ENCODE assay signal across 18 cellular contexts in the genomic region with DNA sequence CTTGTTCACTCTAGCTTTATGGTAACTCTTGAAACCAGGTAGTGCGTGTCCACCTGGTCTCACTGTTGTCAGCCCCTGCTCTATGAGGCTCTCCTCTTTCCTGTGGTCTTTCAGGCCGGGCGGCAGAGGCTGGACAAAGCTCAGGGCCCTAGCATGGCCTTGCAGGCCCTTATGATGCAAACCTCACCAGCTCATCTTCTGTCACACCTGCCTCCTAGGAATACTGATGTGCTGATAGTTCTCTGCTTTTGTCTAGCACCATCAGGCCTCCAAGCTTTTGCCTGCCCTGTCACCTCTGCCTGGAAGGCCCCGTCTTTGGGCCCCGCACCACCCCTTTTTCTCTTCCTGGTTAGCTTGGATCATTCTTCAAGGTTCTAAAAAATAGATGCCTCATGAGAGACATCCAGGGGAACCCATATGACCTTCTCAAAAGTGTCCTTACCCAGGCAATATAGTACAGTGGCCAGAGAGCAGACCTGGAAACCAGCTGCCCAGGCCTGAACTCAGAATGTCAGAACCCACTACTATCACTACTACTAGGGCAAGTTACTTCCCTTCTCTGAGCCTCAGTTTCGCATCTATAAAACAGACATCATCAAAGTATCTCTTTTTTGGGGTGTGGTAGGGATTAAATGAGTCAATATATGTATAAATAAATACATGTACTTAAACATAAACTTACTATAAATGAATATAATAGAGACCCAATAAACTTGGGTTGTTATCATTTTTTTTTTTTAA.
DNase-seq lines count a peak whose midpoint lies in the region; ATAC-seq, FAIRE-seq and TF ChIP-seq lines count a peak whose summit lies in the region.
"Had no signal": no experiment of that assay in that cellular context is flagged by ENCODE, and none has a peak within 500 bp of the region (broad histone marks: within the 10 kb centered on the region; RNA-seq: fewer than 3 reads in every experiment).

No MANE protein-coding gene starts in this region.

- no peak for TF ChIP-seq POLR2A in GM12891 (IDR thresholded peaks at IDR 0.05; ENCODE audit: low read depth, low read length)

- DNase-seq in activated CD8-positive, alpha-beta T cell treated with anti-CD3 and anti-CD28 coated beads for 36 hours: no peak
- no peak for DNase-seq in activated CD8-positive, alpha-beta T cell treated with anti-CD3 and anti-CD28 coated beads, Interleukin-2, amount 10 ng/mL, durations not matched to agents 7 days and 5 days
- DNase-seq in activated B cell treated with CpG ODN at 0.5 μM for 24 hours (no peak), nephron progenitor cell (no peak), LoVo (ENCODE audit: low spot score) (no peak), A172 (ENCODE audit: low spot score) (no peak), GM12891 (ENCODE audit: insufficient read length, low spot score) (no peak)
- no peak for DNase-seq in stimulated activated naive B cell treated with anti-CD40 and anti-IgM and Interleukin-4, amounts not matched to agents 10 μg/mL and 1 μg/mL and 100 μg/mL, for 72 hours
- DNase-seq: Caco-2, GDM1, H9, Kasumi-1, NCI-H1092 treated with DMSO at 0.1 percent for 48 hours, NCI-H2081 treated with DMSO at 0.1 percent for 48 hours, NCI-H510A, NCI-H774, SHP77 had no signal

- no peaks in the 10 kb centered on the region for H3K36me3 Mint-ChIP-seq in activated CD8-positive, alpha-beta T cell treated with anti-CD3 and anti-CD28 coated beads for 36 hours (ENCODE audit: low read depth)
- H3K36me3 Mint-ChIP-seq in activated CD8-positive, alpha-beta T cell treated with anti-CD3 and anti-CD28 coated beads, Interleukin-2, amount 10 ng/mL, durations not matched to agents 7 days and 5 days (ENCODE audit: low read depth): no peaks in the 10 kb centered on the region
- H3K36me3 Mint-ChIP-seq in activated B cell treated with CpG ODN at 0.5 μM for 24 hours (ENCODE audit: low read depth): no peaks in the 10 kb centered on the region
- H3K36me3 Mint-ChIP-seq in nephron progenitor cell (ENCODE audit: low read depth): peaks cover 18% of the 10 kb centered on the region
- peaks cover 0 to 2% of the 10 kb centered on the region in 2 donors for H3K36me3 Mint-ChIP-seq in stimulated activated naive B cell treated with anti-CD40 and anti-IgM and Interleukin-4, amounts not matched to agents 10 μg/mL and 1 μg/mL and 100 μg/mL, for 72 hours

- H3K4me3 Mint-ChIP-seq in activated CD8-positive, alpha-beta T cell treated with anti-CD3 and anti-CD28 coated beads for 36 hours: no peak overlapping the region
- H3K4me3 Mint-ChIP-seq in activated CD8-positive, alpha-beta T cell treated with anti-CD3 and anti-CD28 coated beads, Interleukin-2, amount 10 ng/mL, durations not matched to agents 7 days and 5 days: no peak overlapping the region
- no peak overlapping the region for H3K4me3 Mint-ChIP-seq in activated B cell treated with CpG ODN at 0.5 μM for 24 hours
- no peak overlapping the region for H3K4me3 Mint-ChIP-seq in nephron progenitor cell
- H3K4me3 Mint-ChIP-seq in stimulated activated naive B cell treated with anti-CD40 and anti-IgM and Interleukin-4, amounts not matched to agents 10 μg/mL and 1 μg/mL and 100 μg/mL, for 72 hours: no peak overlapping the region
- H3K4me3 Mint-ChIP-seq: H9 had no signal

- H3K4me1 Mint-ChIP-seq in activated CD8-positive, alpha-beta T cell treated with anti-CD3 and anti-CD28 coated beads for 36 hours (ENCODE audit: low read depth): peaks cover 11% of the 10 kb centered on the region
- peaks cover 1% of the 10 kb centered on the region for H3K4me1 Mint-ChIP-seq in activated CD8-positive, alpha-beta T cell treated with anti-CD3 and anti-CD28 coated beads, Interleukin-2, amount 10 ng/mL, durations not matched to agents 7 days and 5 days (ENCODE audit: low read depth)
- H3K4me1 Mint-ChIP-seq in activated B cell treated with CpG ODN at 0.5 μM for 24 hours (peaks cover 14% of the 10 kb centered on the region), nephron progenitor cell (peaks cover 25% of the 10 kb centered on the region)
- H3K4me1 Mint-ChIP-seq in stimulated activated naive B cell treated with anti-CD40 and anti-IgM and Interleukin-4, amounts not matched to agents 10 μg/mL and 1 μg/mL and 100 μg/mL, for 72 hours: peaks cover 16 to 34% of the 10 kb centered on the region in 2 donors

- peak overlapping the region; percentile 21 for H3K27ac Mint-ChIP-seq in activated CD8-positive, alpha-beta T cell treated with anti-CD3 and anti-CD28 coated beads for 36 hours
- H3K27ac Mint-ChIP-seq in activated CD8-positive, alpha-beta T cell treated with anti-CD3 and anti-CD28 coated beads, Interleukin-2, amount 10 ng/mL, durations not matched to agents 7 days and 5 days: no peak overlapping the region
- H3K27ac Mint-ChIP-seq in activated B cell treated with CpG ODN at 0.5 μM for 24 hours (peak overlapping the region; percentile 18), nephron progenitor cell (peak overlapping the region; percentile 18)
- H3K27ac Mint-ChIP-seq in stimulated activated naive B cell treated with anti-CD40 and anti-IgM and Interleukin-4, amounts not matched to agents 10 μg/mL and 1 μg/mL and 100 μg/mL, for 72 hours: no peak overlapping the region
- H3K27ac Mint-ChIP-seq: H9 had no signal

- no peak for FAIRE-seq in GM12891 (lab: Jason Lieb, UNC)
- FAIRE-seq: RCC 7860 had no signal

- POLR2A ChIA-PET in activated CD8-positive, alpha-beta T cell treated with anti-CD3 and anti-CD28 coated beads for 36 hours (lab: Charles Lee): interaction anchor here (0.5 to 0.6 kb wide), 2 partner anchors 8 to 34 kb away, joined by 3 read pairs; no protein-coding TSS in a partner anchor
- POLR2A ChIA-PET in activated CD8-positive, alpha-beta T cell treated with anti-CD3 and anti-CD28 coated beads, Interleukin-2, amount 10 ng/mL, durations not matched to agents 7 days and 5 days (lab: Charles Lee): interaction anchor here (0.8 to 1.5 kb wide), 2 partner anchors 17 to 81 kb away, joined by 3 to 5 read pairs; no protein-coding TSS in a partner anchor
- POLR2A ChIA-PET in activated B cell treated with CpG ODN at 0.5 μM for 24 hours (lab: Charles Lee): interaction anchor here (1.1 kb wide), 1 partner anchor 13 kb away, joined by 8 read pairs; no protein-coding TSS in a partner anchor

- H3K27me3 Mint-ChIP-seq in activated CD8-positive, alpha-beta T cell treated with anti-CD3 and anti-CD28 coated beads for 36 hours: no peaks in the 10 kb centered on the region
- peaks cover 3% of the 10 kb centered on the region for H3K27me3 Mint-ChIP-seq in activated CD8-positive, alpha-beta T cell treated with anti-CD3 and anti-CD28 coated beads, Interleukin-2, amount 10 ng/mL, durations not matched to agents 7 days and 5 days (ENCODE audit: low read depth)
- H3K27me3 Mint-ChIP-seq in activated B cell treated with CpG ODN at 0.5 μM for 24 hours (no peaks in the 10 kb centered on the region), nephron progenitor cell (ENCODE audit: low read depth, poor library complexity) (no peaks in the 10 kb centered on the region)
- no peaks in the 10 kb centered on the region for H3K27me3 Mint-ChIP-seq in stimulated activated naive B cell treated with anti-CD40 and anti-IgM and Interleukin-4, amounts not matched to agents 10 μg/mL and 1 μg/mL and 100 μg/mL, for 72 hours

- CTCF ChIA-PET in activated CD8-positive, alpha-beta T cell treated with anti-CD3 and anti-CD28 coated beads for 36 hours (lab: Charles Lee): interaction anchor here (1.2 to 1.4 kb wide), 2 partner anchors 9 to 19 kb away, joined by 3 to 4 read pairs; no protein-coding TSS in a partner anchor
- CTCF ChIA-PET in activated CD8-positive, alpha-beta T cell treated with anti-CD3 and anti-CD28 coated beads, Interleukin-2, amount 10 ng/mL, durations not matched to agents 7 days and 5 days (lab: Charles Lee): no interaction called here
- CTCF ChIA-PET in activated B cell treated with CpG ODN at 0.5 μM for 24 hours (lab: Charles Lee): no interaction called here

- TF ChIP-seq CTCF in activated CD8-positive, alpha-beta T cell treated with anti-CD3 and anti-CD28 coated beads for 36 hours (IDR thresholded peaks at IDR 0.05): no peak
- TF ChIP-seq CTCF in activated B cell treated with CpG ODN at 0.5 μM for 24 hours (IDR thresholded peaks at IDR 0.05) (no peak), nephron progenitor cell (IDR thresholded peaks at IDR 0.05) (no peak)

- no peak for ATAC-seq in activated CD8-positive, alpha-beta T cell treated with anti-CD3 and anti-CD28 coated beads for 36 hours
- ATAC-seq in activated CD8-positive, alpha-beta T cell treated with anti-CD3 and anti-CD28 coated beads, Interleukin-2, amount 10 ng/mL, durations not matched to agents 7 days and 5 days: no peak
- no peak for ATAC-seq in activated B cell treated with CpG ODN at 0.5 μM for 24 hours (ENCODE audit: low read depth)
- ATAC-seq in stimulated activated naive B cell treated with anti-CD40 and anti-IgM and Interleukin-4, amounts not matched to agents 10 μg/mL and 1 μg/mL and 100 μg/mL, for 72 hours (replicated peaks): peak; percentile 53 to 56

- intact Hi-C loops in activated CD8-positive, alpha-beta T cell treated with anti-CD3 and anti-CD28 coated beads for 36 hours (cut with micrococcal nuclease): no loop called here
- intact Hi-C loops in activated B cell treated with CpG ODN at 0.5 μM for 24 hours (cut with micrococcal nuclease): no loop called here

- H3K9me3 Mint-ChIP-seq in activated CD8-positive, alpha-beta T cell treated with anti-CD3 and anti-CD28 coated beads for 36 hours: peaks cover 1% of the 10 kb centered on the region
- H3K9me3 Mint-ChIP-seq in activated CD8-positive, alpha-beta T cell treated with anti-CD3 and anti-CD28 coated beads, Interleukin-2, amount 10 ng/mL, durations not matched to agents 7 days and 5 days (ENCODE audit: insufficient read depth): peaks cover 4% of the 10 kb centered on the region
- H3K9me3 Mint-ChIP-seq in activated B cell treated with CpG ODN at 0.5 μM for 24 hours (peaks cover 4% of the 10 kb centered on the region), nephron progenitor cell (peaks cover 33% of the 10 kb centered on the region)
- no peaks in the 10 kb centered on the region for H3K9me3 Mint-ChIP-seq in stimulated activated naive B cell treated with anti-CD40 and anti-IgM and Interleukin-4, amounts not matched to agents 10 μg/mL and 1 μg/mL and 100 μg/mL, for 72 hours

TF ChIP-seq in GM12891, 5 proteins besides CTCF, POLR2A, EP300 and RAD21:
- TF ChIP-seq TAF1 (IDR thresholded peaks at IDR 0.05; ENCODE audit: low read depth, low read length) (no peak), POU2F2 (IDR thresholded peaks at IDR 0.05; ENCODE audit: low read depth, low read length) (no peak), SPI1 (IDR thresholded peaks at IDR 0.05; ENCODE audit: low read depth, low read length) (no peak), POLR2AphosphoS5 (IDR thresholded peaks at IDR 0.05; ENCODE audit: low read depth, low read length) (no peak), PAX5 (IDR thresholded peaks at IDR 0.05; ENCODE audit: insufficient read depth, low read length, severe bottlenecking) (no peak)

Comparison
In these comparisons a context has a peak if more than half of its experiments do, and no peak if none do; other contexts are left out.
1. H3K27ac Mint-ChIP-seq: peak in activated CD8-positive, alpha-beta T cell treated with anti-CD3 and anti-CD28 coated beads for 36 hours (single experiment), activated B cell treated with CpG ODN at 0.5 μM for 24 hours (single experiment) and nephron progenitor cell (single experiment); none in activated CD8-positive, alpha-beta T cell treated with anti-CD3 and anti-CD28 coated beads, Interleukin-2, amount 10 ng/mL, durations not matched to agents 7 days and 5 days (single experiment) and stimulated activated naive B cell treated with anti-CD40 and anti-IgM and Interleukin-4, amounts not matched to agents 10 μg/mL and 1 μg/mL and 100 μg/mL, for 72 hours (single experiment).
2. ATAC-seq: peak in stimulated activated naive B cell treated with anti-CD40 and anti-IgM and Interleukin-4, amounts not matched to agents 10 μg/mL and 1 μg/mL and 100 μg/mL, for 72 hours (2 of 2); none in activated CD8-positive, alpha-beta T cell treated with anti-CD3 and anti-CD28 coated beads for 36 hours (single experiment), activated CD8-positive, alpha-beta T cell treated with anti-CD3 and anti-CD28 coated beads, Interleukin-2, amount 10 ng/mL, durations not matched to agents 7 days and 5 days (single experiment) and activated B cell treated with CpG ODN at 0.5 μM for 24 hours (single experiment).